In the genomic region with DNA sequence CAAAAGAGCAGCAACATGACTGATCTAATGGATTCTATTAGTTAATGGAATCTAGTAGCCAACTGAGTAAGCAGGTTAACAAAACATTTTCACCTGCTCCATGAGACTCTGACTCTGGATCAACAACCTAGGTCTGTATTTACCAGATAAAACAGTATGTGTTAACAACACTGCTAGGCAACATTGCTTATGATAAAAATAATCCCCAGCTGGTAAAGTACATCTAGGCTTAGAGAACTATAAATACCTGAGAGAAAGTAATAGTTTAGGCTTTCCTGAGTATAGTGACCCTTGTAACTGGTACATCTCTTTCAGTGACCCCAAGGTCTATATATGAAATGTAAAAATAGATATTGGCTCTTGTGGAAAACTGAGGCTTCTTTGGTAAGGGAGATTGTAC, we compare ENCODE assay signal across 9 cellular contexts.
"Had no signal": no experiment of that assay in that cellular context is flagged by ENCODE, and none has a peak within 500 bp of the region (broad histone marks: within the 10 kb centered on the region; RNA-seq: fewer than 3 reads in every experiment).

No MANE protein-coding gene starts in this region.

- DNase-seq: GM23248, GOT3, H7, H9, HCEC 1CT, HFFc6 had no signal

- H3K27ac ChIP-seq: GM23248 had no signal

- ATAC-seq: GM23338, HCT116 had no signal

- H3K4me3 ChIP-seq: GM23248, GM23338, HAP-1 had no signal

- H3K36me3 ChIP-seq: HAP-1 had no signal

- H3K9me3 ChIP-seq: HAP-1 had no signal
